11 cellular contexts compared by ENCODE assay signal in the genomic region with DNA sequence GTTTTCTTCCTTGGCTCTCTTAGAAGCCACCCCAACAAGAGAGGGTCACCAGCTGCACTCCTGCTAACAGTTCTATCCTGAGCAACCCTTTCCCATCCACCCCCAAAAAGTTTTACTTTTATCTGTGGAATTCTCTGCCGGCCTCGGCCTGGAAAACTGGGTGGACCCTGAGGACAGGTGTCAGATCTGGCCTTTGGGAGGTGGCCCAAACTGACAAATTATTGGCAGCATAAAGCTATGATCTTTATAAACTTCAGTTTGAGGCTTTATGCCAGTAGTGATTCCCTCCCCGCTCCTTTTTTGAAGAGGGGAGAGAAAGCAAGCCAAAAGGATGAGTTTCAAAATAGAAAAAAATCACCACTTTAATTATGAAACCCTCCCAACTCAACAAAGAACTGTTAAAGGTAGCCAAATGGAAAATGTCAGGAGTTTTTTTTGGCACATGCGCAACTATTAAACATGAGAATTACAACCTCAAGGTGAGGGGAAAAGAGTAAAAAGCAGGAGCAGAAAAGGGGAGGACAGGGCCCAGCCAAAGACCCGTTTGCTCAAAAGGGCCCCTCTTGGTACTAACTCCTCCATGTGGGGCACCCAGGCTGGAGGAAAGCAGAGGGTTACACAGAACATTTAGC. TPM values are rescaled to one million over a fixed set of nuclear protein-coding genes. Genes with fewer than 3 reads are reported as not detected.
DNase-seq lines count a peak whose midpoint lies in the region; ATAC-seq and TF ChIP-seq lines count a peak whose summit lies in the region.
"Had no signal": no experiment of that assay in that cellular context is flagged by ENCODE, and none has a peak within 500 bp of the region (broad histone marks: within the 10 kb centered on the region; RNA-seq: fewer than 3 reads in every experiment).

No MANE protein-coding gene starts in this region.

- TF ChIP-seq CTCF in gastroesophageal sphincter (IDR thresholded peaks at IDR 0.05) = no peak
- no peak for TF ChIP-seq CTCF in stomach (IDR thresholded peaks at IDR 0.05)

- H3K36me3 ChIP-seq in gastroesophageal sphincter (no peaks in the 10 kb centered on the region), stomach (peaks cover 0 to 4% (median 0%) of the 10 kb centered on the region in 4 donors)
- H3K36me3 ChIP-seq: Peyer's patch had no signal

- WGBS in gastroesophageal sphincter (ENCODE audit: low coverage in 1 of 2), 2 donors = 10 to 13% methylated on average over 3 to 5 of the region's 5 CpGs
- 23 to 36% (median 33%) methylated on average over 5 of the region's 5 CpGs for WGBS in stomach, 5 donors

- H3K4me1 ChIP-seq in gastroesophageal sphincter (peaks cover 21 to 91% (median 59%) of the 10 kb centered on the region in 3 donors), stomach (peaks cover 64 to 88% (median 76%) of the 10 kb centered on the region in 4 donors)

- peaks cover 4% of the 10 kb centered on the region for H3K36me3 Mint-ChIP-seq in activated naive CD4-positive, alpha-beta T cell treated with anti-CD3 and anti-CD28 coated beads, Interleukin-2, amount 50 U/mL, for 24 hours
- no peaks in the 10 kb centered on the region for H3K36me3 Mint-ChIP-seq in T-cell

- POLR2A ChIA-PET in T-cell (lab: Charles Lee) = no interaction called here

- peak overlapping the region; percentile 96 for H3K27ac Mint-ChIP-seq in activated naive CD4-positive, alpha-beta T cell treated with anti-CD3 and anti-CD28 coated beads, Interleukin-2, amount 50 U/mL, for 24 hours
- peak overlapping the region; percentile 68 to 81 for H3K27ac Mint-ChIP-seq in T-cell

- CTCF ChIA-PET in T-cell (lab: Charles Lee) = no interaction called here

- H3K27me3 Mint-ChIP-seq in activated naive CD4-positive, alpha-beta T cell treated with anti-CD3 and anti-CD28 coated beads, Interleukin-2, amount 50 U/mL, for 24 hours = no peaks in the 10 kb centered on the region
- H3K27me3 Mint-ChIP-seq in T-cell = no peaks in the 10 kb centered on the region

- ATAC-seq in T-cell (replicated peaks in 1 of 4) = peak in 1 of 4 experiments; percentile 27
- no peak for ATAC-seq in gastroesophageal sphincter
- ATAC-seq in HG03045 (IDR thresholded peaks at IDR 0.05; ENCODE audit: unreplicated experiment) = no peak
- ATAC-seq: K562 had no signal

- intact Hi-C loops in stomach (cut with DNase I; ENCODE audit: low total_unique reads) = no loop called here

- H3K27ac ChIP-seq in gastroesophageal sphincter = peak overlapping the region; percentile 32 to 65 (median 53)
- H3K27ac ChIP-seq in stomach = peak overlapping the region; percentile 49 to 81 (median 60)
- H3K27ac ChIP-seq: Peyer's patch had no signal

- peaks cover 84% of the 10 kb centered on the region for H3K4me1 Mint-ChIP-seq in activated naive CD4-positive, alpha-beta T cell treated with anti-CD3 and anti-CD28 coated beads, Interleukin-2, amount 50 U/mL, for 24 hours
- H3K4me1 Mint-ChIP-seq in T-cell = peaks cover 73 to 88% (median 78%) of the 10 kb centered on the region in 3 donors

- TF ChIP-seq POLR2A in gastroesophageal sphincter (IDR thresholded peaks at IDR 0.05) = no peak
- no peak for TF ChIP-seq POLR2A in stomach (IDR thresholded peaks at IDR 0.05)

- H3K27me3 ChIP-seq in gastroesophageal sphincter (no peaks in the 10 kb centered on the region), stomach (no peaks in the 10 kb centered on the region)
- H3K27me3 ChIP-seq: Peyer's patch had no signal

- H3K9me3 Mint-ChIP-seq in activated naive CD4-positive, alpha-beta T cell treated with anti-CD3 and anti-CD28 coated beads, Interleukin-2, amount 50 U/mL, for 24 hours = no peaks in the 10 kb centered on the region
- H3K9me3 Mint-ChIP-seq in T-cell = no peaks in the 10 kb centered on the region

- TF ChIP-seq EP300 in gastroesophageal sphincter (IDR thresholded peaks at IDR 0.05) (no peak), stomach (IDR thresholded peaks at IDR 0.05) (no peak)

- H3K4me3 ChIP-seq in gastroesophageal sphincter (no peak overlapping the region), stomach (no peak overlapping the region)
- H3K4me3 ChIP-seq: K562, Peyer's patch had no signal

- peak overlapping the region; percentile 77 for H3K4me3 Mint-ChIP-seq in activated naive CD4-positive, alpha-beta T cell treated with anti-CD3 and anti-CD28 coated beads, Interleukin-2, amount 50 U/mL, for 24 hours
- H3K4me3 Mint-ChIP-seq in T-cell = peak overlapping the region in 1 of 3 donors; percentile 59

- H3K9me3 ChIP-seq in gastroesophageal sphincter (no peaks in the 10 kb centered on the region), stomach (no peaks in the 10 kb centered on the region)
- H3K9me3 ChIP-seq: Peyer's patch had no signal

- DNase-seq in activated naive CD4-positive, alpha-beta T cell (lab: John Stamatoyannopoulos, UW) = no peak
- no peak for DNase-seq in T-cell
- DNase-seq in stomach = no peak
- DNase-seq in DMS 273 treated with DMSO at 0.1 percent for 48 hours (lab: John Stamatoyannopoulos, UW) = no peak
- DNase-seq in stimulated activated CD4-positive, alpha-beta T cell treated with anti-CD3 and anti-CD28 coated beads, Interleukin-2, amount 100 ng/mL, for 48 hours = no peak
- DNase-seq: midbrain, Peyer's patch had no signal

RNA-seq across cellular contexts. Expression of gene FBXW11, which starts 49.5 kb away (rescaled TPM):
- total RNA-seq in T-cell (10 to 100 TPM; 33.4 to 36.6 (median 34.2) TPM), gastroesophageal sphincter (10 to 100 TPM; 64.3 to 88.3 (median 76.3) TPM), stomach (100 to 1,000 TPM in 3 of 5 donors, 10 to 100 TPM in 1, 1 to 10 TPM in 1; 4.3 to 117 (median 101) TPM)
- 10 to 100 TPM in 2 of 3 donors, 1 to 10 TPM in 1; 9.0 to 29.3 (median 19.9) TPM for polyA plus RNA-seq in stomach
